ENCODE assay signal across 9 cellular contexts in genomic region chr12:53218551-53219114, GRCh38. TPM values are rescaled to one million over a fixed set of nuclear protein-coding genes. Genes with fewer than 3 reads are reported as not detected.
DNase-seq lines count a peak whose midpoint lies in the region; ATAC-seq, FAIRE-seq and TF ChIP-seq lines count a peak whose summit lies in the region.
"Had no signal": no experiment of that assay in that cellular context is flagged by ENCODE, and none has a peak within 500 bp of the region (broad histone marks: within the 10 kb centered on the region; RNA-seq: fewer than 3 reads in every experiment).

No MANE protein-coding gene starts in this region.

- FAIRE-seq in RCC 7860 (lab: Jason Lieb, UNC), result no peak

- H3K27me3 ChIP-seq in prostate gland (replicated peaks; ENCODE audit: insufficient read depth) (no peaks in the 10 kb centered on the region), WERI-Rb-1 (ENCODE audit: insufficient read depth, low read depth, severe bottlenecking) (no peaks in the 10 kb centered on the region)

- POLR2A ChIA-PET in WTC11 (lab: Charles Lee), result interaction anchor here (0.7 to 1.0 kb wide), 2 partner anchors 28 to 33 kb away, joined by 3 to 4 read pairs; a partner anchor contains a TSS

- WGBS in prostate gland, result 6% methylated on average over 23 of the region's 25 CpGs

- H3K9ac ChIP-seq in ES-I3 (ENCODE audit: low read depth, low read length), result peak overlapping the region; percentile 52; the same call in 1 of the 2 replicates

- TF ChIP-seq CTCF in WTC11 (IDR thresholded peaks at IDR 0.05), result no peak
- TF ChIP-seq CTCF in fibroblast of pulmonary artery (IDR thresholded peaks at IDR 0.05; ENCODE audit: low read length, missing control alignments), result no peak
- no peak for TF ChIP-seq CTCF in prostate gland (IDR thresholded peaks at IDR 0.05)
- TF ChIP-seq CTCF in WERI-Rb-1 (IDR thresholded peaks at IDR 0.05; ENCODE audit: low read depth, low read length), result no peak

- peak overlapping the region; percentile 90 for H3K4me3 Mint-ChIP-seq in WTC11

- H3K4me3 ChIP-seq in fibroblast of pulmonary artery (replicated peaks; ENCODE audit: low read depth, low read length), result peak overlapping the region; percentile 74
- peak overlapping the region; percentile 48 to 70 for H3K4me3 ChIP-seq in prostate gland
- H3K4me3 ChIP-seq in WERI-Rb-1 (ENCODE audit: low read depth, low read length), result no peak overlapping the region

- intact Hi-C loops in prostate gland (cut with DNase I), result no loop called here

- CTCF ChIA-PET in WTC11 (lab: Charles Lee), result interaction anchor here (0.6 to 12.2 kb wide), 11 partner anchors 15 to 171 kb away, joined by 3 to 333 read pairs (median 7); partner anchors contain the start of genes AAAS, ESPL1 and SPRYD3

- H3K36me3 ChIP-seq in ES-I3 (ENCODE audit: insufficient read depth, low read length), result no peaks in the 10 kb centered on the region
- peaks cover 0 to 6% of the 10 kb centered on the region in 2 donors for H3K36me3 ChIP-seq in prostate gland
- no peaks in the 10 kb centered on the region; the same call in 1 of the 2 replicates for H3K36me3 ChIP-seq in WERI-Rb-1

- peaks cover 7% of the 10 kb centered on the region; the same call in 1 of the 2 replicates for H3K27me3 Mint-ChIP-seq in WTC11 (ENCODE audit: low read depth)

- peak overlapping the region; percentile 82 to 99 for H3K27ac ChIP-seq in prostate gland
- H3K27ac ChIP-seq in WERI-Rb-1, result no peak overlapping the region

- H3K9me3 ChIP-seq in ES-I3 (ENCODE audit: control insufficient read depth, insufficient read depth, low read length) (no peaks in the 10 kb centered on the region), prostate gland (no peaks in the 10 kb centered on the region), WERI-Rb-1 (ENCODE audit: severe bottlenecking) (no peaks in the 10 kb centered on the region)

- DNase-seq in WTC11 (ENCODE audit: low spot score) (no peak), fibroblast of pulmonary artery (ENCODE audit: low read depth) (no peak), prostate gland (ENCODE audit: low spot score) (no peak), WERI-Rb-1 (no peak), RCC 7860 (ENCODE audit: low spot score) (no peak), NCI-H1694 (lab: John Stamatoyannopoulos, UW) (no peak)
- DNase-seq: NCI-H1436 treated with DMSO at 0.1 percent for 48 hours had no signal

- peaks cover 75% of the 10 kb centered on the region for H3K4me1 Mint-ChIP-seq in WTC11

- H3K9me3 Mint-ChIP-seq in WTC11, result no peaks in the 10 kb centered on the region

- H3K27ac Mint-ChIP-seq in WTC11, result peak overlapping the region; percentile 52; the same call in 1 of the 2 replicates

- H3K4me1 ChIP-seq in ES-I3 (ENCODE audit: insufficient read depth, low read length) (peaks cover 50% of the 10 kb centered on the region), prostate gland (replicated peaks) (peaks cover 21% of the 10 kb centered on the region)

- ATAC-seq in WTC11 (no peak), GM21737 (IDR thresholded peaks at IDR 0.05; ENCODE audit: unreplicated experiment) (no peak)

- H3K36me3 Mint-ChIP-seq in WTC11, result peaks cover 7% of the 10 kb centered on the region; the same call in 1 of the 2 replicates

- no peak for TF ChIP-seq POLR2A in prostate gland (IDR thresholded peaks at IDR 0.05)

TF ChIP-seq in WTC11, 78 proteins besides CTCF, POLR2A, EP300 and RAD21:
- TF ChIP-seq USF1 (CRISPR knock-in tag; IDR thresholded peaks at IDR 0.05) (no peak), PRDM15 (CRISPR knock-in tag; IDR thresholded peaks at IDR 0.05) (peak; percentile 63; the same call in 1 of the 2 replicates)

RNA-seq across cellular contexts. Expression of gene ITGB7, which starts 11.6 kb away (rescaled TPM):
- 0.90 to 1.4 TPM (median 1.1 TPM) in 3 replicates for total RNA-seq in WTC11 (2021)
- total RNA-seq in prostate gland, result 1 to 10 TPM; 1.2 to 1.7 TPM

RNA-seq across cellular contexts. Expression of gene RARG, which starts 13.4 kb away (rescaled TPM):
- total RNA-seq in WTC11 (2021), result 68.1 to 77.2 TPM (median 69.7 TPM) in 3 replicates
- total RNA-seq in prostate gland, result 10 to 100 TPM; 28.9 to 30.4 TPM

RNA-seq across cellular contexts. Expression of gene CSAD, which starts 37.9 kb away (rescaled TPM):
- 11.5 to 12.6 TPM (median 12.3 TPM) in 3 replicates for total RNA-seq in WTC11 (2021)
- total RNA-seq in prostate gland, result 10 to 100 TPM; 30.8 to 92.5 TPM

RNA-seq across cellular contexts. Expression of gene ZNF740, which starts 38.1 kb away (rescaled TPM):
- total RNA-seq in WTC11 (2021) (26.6 to 36.6 TPM (median 36.1 TPM) in 3 replicates), prostate gland (10 to 100 TPM; 17.0 to 19.1 TPM)

RNA-seq across cellular contexts. Expression of gene ESPL1, which starts 49.5 kb away (rescaled TPM):
- total RNA-seq in WTC11 (2021) (41.5 to 61.4 TPM (median 48.5 TPM) in 3 replicates), prostate gland (1 to 10 TPM in 1 of 2 donors, under 1 TPM in 1; 0.55 to 6.1 TPM)
